ENCODE assay signal across 9 cellular contexts in the genomic region with DNA sequence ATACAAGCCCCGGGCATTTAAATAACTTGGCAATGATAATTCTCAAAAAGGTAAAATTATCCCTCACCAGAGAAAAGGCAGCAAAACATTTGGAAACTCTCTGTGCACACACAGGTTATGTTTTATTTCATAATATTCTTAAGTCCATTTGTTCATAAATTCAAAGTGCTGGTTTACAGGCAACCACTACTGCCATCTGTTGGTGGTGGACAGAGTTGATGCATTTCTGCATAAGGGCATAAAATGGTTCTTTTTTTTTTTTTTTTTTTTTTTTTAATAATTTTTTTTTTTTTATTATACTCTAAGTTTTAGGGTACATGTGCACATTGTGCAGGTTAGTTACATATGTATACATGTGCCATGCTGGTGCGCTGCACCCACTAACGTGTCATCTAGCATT. TPM values are rescaled to one million over a fixed set of nuclear protein-coding genes. Genes with fewer than 3 reads are reported as not detected.
DNase-seq lines count a peak whose midpoint lies in the region; ATAC-seq, FAIRE-seq and TF ChIP-seq lines count a peak whose summit lies in the region.
"Had no signal": no experiment of that assay in that cellular context is flagged by ENCODE, and none has a peak within 500 bp of the region (broad histone marks: within the 10 kb centered on the region; RNA-seq: fewer than 3 reads in every experiment).

No MANE protein-coding gene starts in this region.

- H3K36me3 ChIP-seq in NT2/D1 (ENCODE audit: insufficient read depth, insufficient read length, low read length), result no peaks in the 10 kb centered on the region
- H3K36me3 ChIP-seq in ascending aorta, result no peaks in the 10 kb centered on the region
- no peaks in the 10 kb centered on the region for H3K36me3 ChIP-seq in left lung

- intact Hi-C loops in ascending aorta (cut with DNase I), result no loop called here
- intact Hi-C loops in left lung (cut with DNase I), result no loop called here

- DNase-seq in activated T-cell treated with anti-CD3 and anti-CD28 coated beads for 24 hours (ENCODE audit: low read depth) (peak; percentile 53), NT2/D1 (ENCODE audit: low read depth, low spot score) (peak; percentile 27), ascending aorta (ENCODE audit: low spot score in 2 of 2) (peak in 1 of 2 donors; percentile 61), left lung (no peak), type B pancreatic cell (ENCODE audit: extremely low spot score, unreplicated experiment) (no peak), H54 (ENCODE audit: insufficient read length, low spot score) (no peak), DMS153 (lab: John Stamatoyannopoulos, UW) (no peak)
- DNase-seq in activated T-cell treated with anti-CD3 and anti-CD28 coated beads, Interleukin-2, amount 50 U/mL, for 1 hour, result no peak

- H3K4me1 Mint-ChIP-seq in type B pancreatic cell (ENCODE audit: unreplicated experiment), result no peaks in the 10 kb centered on the region
- H3K4me1 Mint-ChIP-seq: central memory CD8-positive, alpha-beta T cell had no signal

- no peak overlapping the region for H3K27ac ChIP-seq in ascending aorta
- H3K27ac ChIP-seq in left lung, result no peak overlapping the region

- FAIRE-seq in H54 (lab: Jason Lieb, UNC), result no peak

- H3K36me3 Mint-ChIP-seq in type B pancreatic cell, result no peaks in the 10 kb centered on the region

- no peak overlapping the region for H3K4me3 ChIP-seq in NT2/D1 (ENCODE audit: insufficient read length, low read depth)
- no peak overlapping the region for H3K4me3 ChIP-seq in ascending aorta
- no peak overlapping the region for H3K4me3 ChIP-seq in left lung

- TF ChIP-seq CTCF in ascending aorta (IDR thresholded peaks at IDR 0.05), result peak in 2 of 3 experiments; percentile 14 to 44
- peak; percentile 24 to 46 for TF ChIP-seq CTCF in left lung (IDR thresholded peaks at IDR 0.05)
- peak; percentile 68 for TF ChIP-seq CTCF in type B pancreatic cell (conservative IDR thresholded peaks at IDR 0.05)

- no peak overlapping the region for H3K4me3 Mint-ChIP-seq in type B pancreatic cell
- H3K4me3 Mint-ChIP-seq: central memory CD8-positive, alpha-beta T cell had no signal

- peak; percentile 75 for ATAC-seq in left lung

- no peaks in the 10 kb centered on the region for H3K4me1 ChIP-seq in NT2/D1 (ENCODE audit: insufficient read depth, insufficient read length)
- H3K4me1 ChIP-seq in ascending aorta, result no peaks in the 10 kb centered on the region
- no peaks in the 10 kb centered on the region for H3K4me1 ChIP-seq in left lung

- no peak overlapping the region for H3K27ac Mint-ChIP-seq in type B pancreatic cell

- H3K27me3 ChIP-seq in NT2/D1 (ENCODE audit: insufficient read depth, insufficient read length) (no peaks in the 10 kb centered on the region), ascending aorta (no peaks in the 10 kb centered on the region), left lung (no peaks in the 10 kb centered on the region)

- H3K9me3 Mint-ChIP-seq in type B pancreatic cell, result no peaks in the 10 kb centered on the region
- H3K9me3 Mint-ChIP-seq: central memory CD8-positive, alpha-beta T cell had no signal

- no peaks in the 10 kb centered on the region for H3K9me3 ChIP-seq in NT2/D1 (ENCODE audit: insufficient read depth, low read length)
- peaks cover 0 to 5% of the 10 kb centered on the region in 2 donors for H3K9me3 ChIP-seq in ascending aorta
- H3K9me3 ChIP-seq in left lung, result peaks cover 0 to 5% of the 10 kb centered on the region in 2 donors

- H3K9ac ChIP-seq in NT2/D1 (ENCODE audit: insufficient read length, low read depth), result no peak overlapping the region

- no peaks in the 10 kb centered on the region for H3K27me3 Mint-ChIP-seq in type B pancreatic cell

- TF ChIP-seq POLR2A in H54 (IDR thresholded peaks at IDR 0.05; ENCODE audit: low read depth, low read length), result no peak

RNA-seq across cellular contexts. Expression of a gene that starts 31.5 kb away (rescaled TPM):
- not detected for total RNA-seq in ascending aorta
- not detected for total RNA-seq in left lung
- total RNA-seq in type B pancreatic cell (ENCODE audit: low replicate concordance), result not detected in 2 replicates

Comparison
In these comparisons a context has a peak if more than half of its experiments do, and no peak if none do; other contexts are left out.
1. DNase-seq: peak in activated T-cell treated with anti-CD3 and anti-CD28 coated beads for 24 hours (single experiment) and NT2/D1 (single experiment); none in activated T-cell treated with anti-CD3 and anti-CD28 coated beads, Interleukin-2, amount 50 U/mL, for 1 hour (single experiment), left lung (0 of 2), type B pancreatic cell (single experiment), H54 (single experiment) and DMS153 (single experiment).
2. Peak in every context shown above with its lines, with median percentiles within 50 percentile points of each other: CTCF ChIP-seq.